Comparison of ENCODE assay signal across 7 cellular contexts in the genomic region with DNA sequence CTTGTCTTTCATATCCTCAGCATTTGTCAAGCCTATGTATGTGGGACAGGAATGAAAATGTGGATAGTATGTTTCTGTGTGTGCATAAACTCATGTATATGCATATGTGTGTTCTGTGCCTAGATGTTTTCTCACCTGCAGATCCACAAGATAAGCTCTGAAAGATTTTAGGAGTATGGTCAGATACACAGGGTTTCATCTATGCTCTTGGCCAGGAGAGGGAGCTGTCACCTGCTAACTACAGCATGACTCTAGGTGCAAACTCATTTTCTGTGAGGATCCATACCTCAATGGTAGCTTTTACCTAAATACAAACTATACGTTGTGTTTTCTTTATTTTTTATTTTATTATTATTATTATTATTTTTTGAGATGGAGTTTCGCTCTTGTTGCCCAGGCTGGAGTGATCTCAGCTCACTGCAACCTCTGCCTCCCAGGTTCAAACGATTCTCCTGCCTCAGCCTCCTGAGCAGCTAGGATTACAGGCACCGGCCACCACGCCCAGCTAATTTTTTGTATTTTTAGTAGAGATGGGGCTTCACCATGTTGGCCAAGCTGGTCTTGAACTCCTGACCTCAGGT. TPM values are rescaled to one million over a fixed set of nuclear protein-coding genes. Genes with fewer than 3 reads are reported as not detected.
DNase-seq lines count a peak whose midpoint lies in the region; ATAC-seq and TF ChIP-seq lines count a peak whose summit lies in the region.
"Not testable (repeated sequence)": the region's sequence is repeated elsewhere in the genome, so short reads cannot be mapped to it uniquely, and the experiment has no call there.

No MANE protein-coding gene starts in this region.

- in situ Hi-C loops in GM13977 (cut with MboI; ENCODE audit: low pct_unique_long_range_greater_than_20kb, low sequenced_read_pairs, unreplicated experiment): loop anchor here (5.0 kb wide), 1 partner anchor 75 kb away; no protein-coding TSS in a partner anchor

- not testable (repeated sequence) for H3K9me3 ChIP-seq in adipocyte (ENCODE audit: control insufficient read depth, low read length)

- H3K27me3 Mint-ChIP-seq in T-helper 2 cell treated with Interferon-gamma antibody and Interleukin-4, amounts not matched to agents 5 μg/mL and 100 μg/mL, for 36 hours (ENCODE audit: low read depth): not testable (repeated sequence)

- not testable (repeated sequence) for H3K4me1 Mint-ChIP-seq in T-helper 2 cell treated with Interferon-gamma antibody and Interleukin-4, amounts not matched to agents 5 μg/mL and 100 μg/mL, for 36 hours (ENCODE audit: low read depth)

- not testable (repeated sequence) for H3K4me1 ChIP-seq in adipocyte (ENCODE audit: control insufficient read depth, insufficient read depth, low read length)

- intact Hi-C loops in left cardiac atrium (cut with DNase I): loop anchor here (2.0 to 5.0 kb wide), 2 partner anchors 75 to 77 kb away; no protein-coding TSS in a partner anchor

- peak; percentile 53 for DNase-seq in GM13977 (ENCODE audit: low spot score)
- DNase-seq in NCI-H1092 treated with DMSO at 0.1 percent for 48 hours (lab: John Stamatoyannopoulos, UW): peak; percentile 20
- DNase-seq in T-helper 2 cell treated with Interferon-gamma antibody and Interleukin-4, amounts not matched to agents 5 μg/mL and 100 μg/mL, for 36 hours (ENCODE audit: low spot score): peak; percentile 29
- peak; percentile 79 for DNase-seq in adipocyte (ENCODE audit: low read depth)
- peak; percentile 53 for DNase-seq in left cardiac atrium
- DNase-seq in putamen (ENCODE audit: low spot score): peak; percentile 29

- H3K9ac ChIP-seq in adipocyte (ENCODE audit: low read length): not testable (repeated sequence)

- TF ChIP-seq CTCF in GM13977 (IDR thresholded peaks at IDR 0.05; ENCODE audit: extremely low read depth, insufficient read depth, missing control alignments): peak; percentile 80

- H3K36me3 ChIP-seq in adipocyte (ENCODE audit: control insufficient read depth, insufficient read depth, low read length, severe bottlenecking): not testable (repeated sequence)

- not testable (repeated sequence) for H3K27ac Mint-ChIP-seq in T-helper 2 cell treated with Interferon-gamma antibody and Interleukin-4, amounts not matched to agents 5 μg/mL and 100 μg/mL, for 36 hours

- H3K36me3 Mint-ChIP-seq in T-helper 2 cell treated with Interferon-gamma antibody and Interleukin-4, amounts not matched to agents 5 μg/mL and 100 μg/mL, for 36 hours (ENCODE audit: low read depth): not testable (repeated sequence)

- H3K9me3 Mint-ChIP-seq in T-helper 2 cell treated with Interferon-gamma antibody and Interleukin-4, amounts not matched to agents 5 μg/mL and 100 μg/mL, for 36 hours: not testable (repeated sequence)

- not testable (repeated sequence) for H3K4me3 Mint-ChIP-seq in T-helper 2 cell treated with Interferon-gamma antibody and Interleukin-4, amounts not matched to agents 5 μg/mL and 100 μg/mL, for 36 hours

- H3K27me3 ChIP-seq in adipocyte (replicated peaks; ENCODE audit: control insufficient read depth, insufficient read depth, low read length): not testable (repeated sequence)

- not testable (repeated sequence) for H3K4me3 ChIP-seq in adipocyte (ENCODE audit: low read length)

- peak; percentile 84 for ATAC-seq in HG02678 (IDR thresholded peaks at IDR 0.05; ENCODE audit: unreplicated experiment)
- ATAC-seq in left cardiac atrium: peak; percentile 70 to 72

RNA-seq across cellular contexts. Expression of a gene that starts 44.1 kb away (rescaled TPM):
- 100 to 1,000 TPM; 173 to 212 TPM for total RNA-seq in left cardiac atrium

Comparison
In these comparisons a context has a peak if more than half of its experiments do, and no peak if none do; other contexts are left out.
1. DNase-seq: peak in every context shown above with its lines; median percentile 79 in adipocyte; 53 in GM13977; 53 in left cardiac atrium; 29 in T-helper 2 cell treated with Interferon-gamma antibody and Interleukin-4, amounts not matched to agents 5 μg/mL and 100 μg/mL, for 36 hours; 29 in putamen; 20 in NCI-H1092 treated with DMSO at 0.1 percent for 48 hours.